1 cellular context compared by ENCODE assay signal in the genomic region with DNA sequence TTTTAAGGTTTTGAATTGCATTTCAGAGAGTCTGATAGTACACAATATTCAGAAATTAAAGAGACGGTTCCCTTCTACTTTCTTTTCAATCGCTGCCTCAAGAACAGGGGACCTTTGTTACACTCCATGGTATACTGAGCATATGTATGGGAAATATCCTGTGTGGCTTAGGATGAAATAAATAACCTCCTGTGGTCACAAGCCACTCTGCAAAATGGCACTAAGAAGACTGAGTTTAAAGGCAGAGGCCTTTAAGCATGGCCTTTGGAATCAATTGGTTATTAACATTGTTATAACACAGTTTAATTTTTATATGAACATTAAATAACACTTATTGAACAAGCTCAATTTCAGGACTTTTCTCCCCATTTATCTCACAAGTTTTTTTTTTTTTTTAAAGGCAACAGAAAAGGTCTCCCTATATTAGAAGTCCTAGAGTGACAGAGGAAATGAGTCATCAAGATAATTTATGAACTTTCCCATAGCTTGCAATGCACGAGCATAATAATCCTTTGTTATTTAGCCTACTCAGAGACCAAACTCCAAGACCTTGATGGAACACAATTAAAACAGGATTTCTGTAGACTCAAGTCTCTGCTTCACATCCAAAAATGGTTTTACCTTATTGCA.
TF ChIP-seq lines count a peak whose summit lies in the region.

No MANE protein-coding gene starts in this region.

TF ChIP-seq in K562, 482 proteins besides CTCF, POLR2A, EP300 and RAD21 (continued from another document):
- TF ChIP-seq, protein P1, sequence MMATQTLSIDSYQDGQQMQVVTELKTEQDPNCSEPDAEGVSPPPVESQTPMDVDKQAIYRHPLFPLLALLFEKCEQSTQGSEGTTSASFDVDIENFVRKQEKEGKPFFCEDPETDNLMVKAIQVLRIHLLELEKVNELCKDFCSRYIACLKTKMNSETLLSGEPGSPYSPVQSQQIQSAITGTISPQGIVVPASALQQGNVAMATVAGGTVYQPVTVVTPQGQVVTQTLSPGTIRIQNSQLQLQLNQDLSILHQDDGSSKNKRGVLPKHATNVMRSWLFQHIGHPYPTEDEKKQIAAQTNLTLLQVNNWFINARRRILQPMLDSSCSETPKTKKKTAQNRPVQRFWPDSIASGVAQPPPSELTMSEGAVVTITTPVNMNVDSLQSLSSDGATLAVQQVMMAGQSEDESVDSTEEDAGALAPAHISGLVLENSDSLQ (IDR thresholded peaks at IDR 0.05): peak; percentile 94
- TF ChIP-seq TSC22D4 (tag; IDR thresholded peaks at IDR 0.05) (no peak), SOX6 (IDR thresholded peaks at IDR 0.05) (peak; percentile 38; the same call in 1 of the 2 replicates), ARID1B (IDR thresholded peaks at IDR 0.05) (peak; percentile 33; the same call in 1 of the 2 replicates), ZNF699 (CRISPR knock-in tag; IDR thresholded peaks at IDR 0.05; ENCODE audit: insufficient replicate concordance) (no peak), GABPB1 (CRISPR knock-in tag; IDR thresholded peaks at IDR 0.05) (no peak), CEBPB (tag; IDR thresholded peaks at IDR 0.05) (no peak), XRCC3 (IDR thresholded peaks at IDR 0.05) (no peak), SMARCA4 (IDR thresholded peaks at IDR 0.05) (peak; percentile 54; the same call in 1 of the 2 replicates), MEIS2 (IDR thresholded peaks at IDR 0.05; ENCODE audit: partially characterized antibody) (peak; percentile 93), JUN (IDR thresholded peaks at IDR 0.05; ENCODE audit: borderline replicate concordance, low read depth, low read length) (peak; percentile 78), JUN (CRISPR knock-in tag; IDR thresholded peaks at IDR 0.05; ENCODE audit: borderline replicate concordance) (no peak), FOSL1 (tag; conservative IDR thresholded peaks at IDR 0.05) (peak; percentile 90), ZNF589 (CRISPR knock-in tag; IDR thresholded peaks at IDR 0.05; ENCODE audit: low read depth) (no peak), POLR3G (IDR thresholded peaks at IDR 0.05; ENCODE audit: extremely low read depth, insufficient read length, insufficient replicate concordance) (no peak)
- TF ChIP-seq, protein P2, sequence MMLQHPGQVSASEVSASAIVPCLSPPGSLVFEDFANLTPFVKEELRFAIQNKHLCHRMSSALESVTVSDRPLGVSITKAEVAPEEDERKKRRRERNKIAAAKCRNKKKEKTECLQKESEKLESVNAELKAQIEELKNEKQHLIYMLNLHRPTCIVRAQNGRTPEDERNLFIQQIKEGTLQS (IDR thresholded peaks at IDR 0.05): peak; percentile 89
- TF ChIP-seq, protein P2 (CRISPR knock-in tag; conservative IDR thresholded peaks at IDR 0.05): no peak
- TF ChIP-seq, protein P3, sequence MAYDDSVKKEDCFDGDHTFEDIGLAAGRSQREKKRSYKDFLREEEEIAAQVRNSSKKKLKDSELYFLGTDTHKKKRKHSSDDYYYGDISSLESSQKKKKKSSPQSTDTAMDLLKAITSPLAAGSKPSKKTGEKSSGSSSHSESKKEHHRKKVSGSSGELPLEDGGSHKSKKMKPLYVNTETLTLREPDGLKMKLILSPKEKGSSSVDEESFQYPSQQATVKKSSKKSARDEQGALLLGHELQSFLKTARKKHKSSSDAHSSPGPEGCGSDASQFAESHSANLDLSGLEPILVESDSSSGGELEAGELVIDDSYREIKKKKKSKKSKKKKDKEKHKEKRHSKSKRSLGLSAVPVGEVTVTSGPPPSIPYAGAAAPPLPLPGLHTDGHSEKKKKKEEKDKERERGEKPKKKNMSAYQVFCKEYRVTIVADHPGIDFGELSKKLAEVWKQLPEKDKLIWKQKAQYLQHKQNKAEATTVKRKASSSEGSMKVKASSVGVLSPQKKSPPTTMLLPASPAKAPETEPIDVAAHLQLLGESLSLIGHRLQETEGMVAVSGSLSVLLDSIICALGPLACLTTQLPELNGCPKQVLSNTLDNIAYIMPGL (CRISPR knock-in tag; IDR thresholded peaks at IDR 0.05): no peak
- TF ChIP-seq, protein P4, sequence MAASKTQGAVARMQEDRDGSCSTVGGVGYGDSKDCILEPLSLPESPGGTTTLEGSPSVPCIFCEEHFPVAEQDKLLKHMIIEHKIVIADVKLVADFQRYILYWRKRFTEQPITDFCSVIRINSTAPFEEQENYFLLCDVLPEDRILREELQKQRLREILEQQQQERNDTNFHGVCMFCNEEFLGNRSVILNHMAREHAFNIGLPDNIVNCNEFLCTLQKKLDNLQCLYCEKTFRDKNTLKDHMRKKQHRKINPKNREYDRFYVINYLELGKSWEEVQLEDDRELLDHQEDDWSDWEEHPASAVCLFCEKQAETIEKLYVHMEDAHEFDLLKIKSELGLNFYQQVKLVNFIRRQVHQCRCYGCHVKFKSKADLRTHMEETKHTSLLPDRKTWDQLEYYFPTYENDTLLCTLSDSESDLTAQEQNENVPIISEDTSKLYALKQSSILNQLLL (CRISPR knock-in tag; IDR thresholded peaks at IDR 0.05; ENCODE audit: borderline replicate concordance): no peak
